Comparison of ENCODE assay signal across 8 cellular contexts in genomic region chr1:8510041-8510823, GRCh38.
DNase-seq lines count a peak whose midpoint lies in the region; ATAC-seq, FAIRE-seq and TF ChIP-seq lines count a peak whose summit lies in the region.

No MANE protein-coding gene starts in this region.

- H3K4me2 ChIP-seq in HepG2 (ENCODE audit: low read depth, low read length): no peak overlapping the region

- FAIRE-seq in HepG2 (lab: Jason Lieb, UNC): no peak

- H3K27me3 ChIP-seq in BJ (ENCODE audit: control insufficient read depth, insufficient read depth, low read length) (no peaks in the 10 kb centered on the region), testis (no peaks in the 10 kb centered on the region), HepG2 (ENCODE audit: control insufficient read depth in 1 of 2, insufficient read depth in 2 of 2, low read length in 2 of 2) (no peaks in the 10 kb centered on the region)
- no peaks in the 10 kb centered on the region for H3K27me3 ChIP-seq in naive thymus-derived CD4-positive, alpha-beta T cell (ENCODE audit: control insufficient read depth in 2 of 2, insufficient read depth in 2 of 2, low read length in 2 of 2)

- 31 to 40% methylated on average over 9 of the region's 9 CpGs for WGBS in testis, 2 donors
- 98% methylated on average over 9 of the region's 9 CpGs for WGBS in HepG2 (ENCODE audit: low lambda C conversion rate)

- H3K27ac ChIP-seq in coronary artery: peak overlapping the region; percentile 70 to 86
- peak overlapping the region; percentile 77 for H3K27ac ChIP-seq in naive thymus-derived CD4-positive, alpha-beta T cell (ENCODE audit: low read depth, low read length)
- peak overlapping the region; percentile 66 to 80 for H3K27ac ChIP-seq in testis
- no peak overlapping the region for H3K27ac ChIP-seq in HepG2 (ENCODE audit: extremely low read length, insufficient read depth, low read length)

- H3K9me3 ChIP-seq in naive thymus-derived CD4-positive, alpha-beta T cell (ENCODE audit: control insufficient read depth in 2 of 3, low read length in 3 of 3): no peaks in the 10 kb centered on the region
- no peaks in the 10 kb centered on the region for H3K9me3 ChIP-seq in testis
- H3K9me3 ChIP-seq in HepG2 (ENCODE audit: low read length): no peaks in the 10 kb centered on the region

- no peak for TF ChIP-seq RAD21 in HepG2 (CRISPR knock-in tag; IDR thresholded peaks at IDR 0.05)

- peaks cover 30 to 81% (median 58%) of the 10 kb centered on the region in 7 donors for H3K4me1 Mint-ChIP-seq in naive thymus-derived CD4-positive, alpha-beta T cell

- H3K36me3 ChIP-seq in BJ (ENCODE audit: control insufficient read depth, insufficient read depth, low read length) (no peaks in the 10 kb centered on the region), testis (ENCODE audit: low read depth, missing control alignments) (no peaks in the 10 kb centered on the region), HepG2 (replicated peaks in 1 of 2; ENCODE audit: control insufficient read depth in 1 of 2, insufficient read depth in 2 of 2, low read length in 2 of 2) (peaks cover 14 to 50% of the 10 kb centered on the region in 2 experiments)
- H3K36me3 ChIP-seq in naive thymus-derived CD4-positive, alpha-beta T cell (ENCODE audit: control insufficient read depth in 2 of 3, insufficient read depth in 3 of 3, low read length in 3 of 3): peaks cover 0 to 11% (median 0%) of the 10 kb centered on the region in 3 experiments

- TF ChIP-seq CTCF in BJ (IDR thresholded peaks at IDR 0.05; ENCODE audit: insufficient read depth, low read depth, low read length) (no peak), coronary artery (IDR thresholded peaks at IDR 0.05) (no peak), testis (IDR thresholded peaks at IDR 0.05) (no peak), HepG2 (CRISPR knock-in tag; IDR thresholded peaks at IDR 0.05) (no peak)

- CTCF ChIA-PET in BJ (lab: Yijun Ruan, JAX) (interaction anchor here (0.6 to 2.0 kb wide), 4 partner anchors 12 to 229 kb away, joined by 3 to 5 read pairs (median 3); no protein-coding TSS in a partner anchor), HepG2 (lab: Yijun Ruan, JAX; ENCODE audit: low intra/inter-chr PET ratio, low total read pairs) (no interaction called here)
- CTCF ChIA-PET in naive thymus-derived CD4-positive, alpha-beta T cell (lab: Charles Lee): interaction anchor here (0.7 to 2.2 kb wide), 4 partner anchors 11 to 103 kb away, joined by 3 to 8 read pairs (median 4); no protein-coding TSS in a partner anchor

- no peak overlapping the region for H2AFZ ChIP-seq in HepG2 (ENCODE audit: low read length)

- peak; percentile 94 for ATAC-seq in naive thymus-derived CD4-positive, alpha-beta T cell
- ATAC-seq in HepG2: no peak
- ATAC-seq in HG03280 (IDR thresholded peaks at IDR 0.05; ENCODE audit: unreplicated experiment): no peak
- ATAC-seq in HG03108 (IDR thresholded peaks at IDR 0.05; ENCODE audit: unreplicated experiment): no peak

- H4K20me1 ChIP-seq in HepG2 (ENCODE audit: insufficient read depth, low read length): peaks cover 23% of the 10 kb centered on the region

- intact Hi-C loops in naive thymus-derived CD4-positive, alpha-beta T cell (cut with micrococcal nuclease): loop anchor here (1.0 to 2.0 kb wide), 2 partner anchors 15 to 85 kb away; no protein-coding TSS in a partner anchor
- intact Hi-C loops in testis (cut with DNase I; ENCODE audit: low total_unique reads) (no loop called here), HepG2 (cut with micrococcal nuclease; ENCODE audit: unreplicated experiment) (no loop called here)

- H3K9me3 Mint-ChIP-seq in naive thymus-derived CD4-positive, alpha-beta T cell: no peaks in the 10 kb centered on the region

- H3K4me3 ChIP-seq in BJ (ENCODE audit: low read depth, low read length) (peak overlapping the region; percentile 22), coronary artery (peak overlapping the region; percentile 58), testis (no peak overlapping the region), HepG2 (replicated peaks in 1 of 3; ENCODE audit: insufficient read depth in 1 of 3, low read depth in 2 of 3, low read length in 3 of 3) (no peak overlapping the region)
- H3K4me3 ChIP-seq in naive thymus-derived CD4-positive, alpha-beta T cell (ENCODE audit: low read length): peak overlapping the region; percentile 2

- H3K79me2 ChIP-seq in HepG2 (ENCODE audit: insufficient read depth, low read length): peaks cover 2% of the 10 kb centered on the region

- no peak for TF ChIP-seq EP300 in HepG2 (IDR thresholded peaks at IDR 0.05; ENCODE audit: low read depth in 2 of 2, low read length in 2 of 2)
- TF ChIP-seq EP300 in HepG2 (CRISPR knock-in tag; IDR thresholded peaks at IDR 0.05; ENCODE audit: borderline replicate concordance): no peak

- peaks cover 0 to 25% (median 15%) of the 10 kb centered on the region in 5 donors for H3K36me3 Mint-ChIP-seq in naive thymus-derived CD4-positive, alpha-beta T cell

- H3K4me3 Mint-ChIP-seq in naive thymus-derived CD4-positive, alpha-beta T cell: peak overlapping the region; percentile 59 to 87 (median 74)

- peak; percentile 94 for DNase-seq in BJ (ENCODE audit: low read depth)
- DNase-seq in T follicular helper cell (ENCODE audit: low read depth): peak; percentile 17
- DNase-seq in coronary artery (ENCODE audit: low spot score): no peak
- DNase-seq in naive thymus-derived CD4-positive, alpha-beta T cell: peak in 8 of 9 donors; percentile 55 to 88 (median 78)
- peak; percentile 38 for DNase-seq in testis
- DNase-seq in HepG2 (ENCODE audit: low spot score): no peak

- TF ChIP-seq POLR2A in testis (IDR thresholded peaks at IDR 0.05) (no peak), HepG2 (IDR thresholded peaks at IDR 0.05; ENCODE audit: insufficient read depth in 1 of 2, low read depth in 2 of 2, low read length in 2 of 2) (no peak)

- peaks cover 3 to 27% of the 10 kb centered on the region in 2 donors for H3K4me1 ChIP-seq in naive thymus-derived CD4-positive, alpha-beta T cell (ENCODE audit: control insufficient read depth in 2 of 2, insufficient read depth in 2 of 2, low read length in 2 of 2)
- H3K4me1 ChIP-seq in testis (peaks cover 10% of the 10 kb centered on the region), HepG2 (ENCODE audit: insufficient read depth, low read length) (no peaks in the 10 kb centered on the region)

- in situ Hi-C loops in HepG2 (cut with HindIII; ENCODE audit: extremely low pct_ligation_motif_present, low pct_unique_long_range_greater_than_20kb): no loop called here

- BruUV-seq in HepG2 (replicated peaks; lab: Mats Ljungman, UMichigan): no TSS peak

- no peak overlapping the region for H3K9ac ChIP-seq in HepG2 (ENCODE audit: insufficient read depth, low read depth, low read length)

- POLR2A ChIA-PET in BJ (lab: Charles Lee): interaction anchor here (0.6 to 0.7 kb wide), 3 partner anchors 12 to 310 kb away, joined by 3 to 26 read pairs (median 4); no protein-coding TSS in a partner anchor
- POLR2A ChIA-PET in naive thymus-derived CD4-positive, alpha-beta T cell (lab: Charles Lee): interaction anchor here (0.6 to 2.8 kb wide), 7 partner anchors 10 to 76 kb away, joined by 3 to 30 read pairs (median 4); no protein-coding TSS in a partner anchor
- POLR2A ChIA-PET in HepG2 (lab: Yijun Ruan, JAX): no interaction called here

- H3K27ac Mint-ChIP-seq in naive thymus-derived CD4-positive, alpha-beta T cell: peak overlapping the region; percentile 86 to 97 (median 91)

- H3K27me3 Mint-ChIP-seq in naive thymus-derived CD4-positive, alpha-beta T cell: no peaks in the 10 kb centered on the region

TF ChIP-seq in HepG2, 621 proteins besides CTCF, POLR2A, EP300 and RAD21:
- TF ChIP-seq ZFP82 (CRISPR knock-in tag; IDR thresholded peaks at IDR 0.05; ENCODE audit: borderline replicate concordance) (no peak), ZNF235 (CRISPR knock-in tag; IDR thresholded peaks at IDR 0.05; ENCODE audit: borderline replicate concordance) (no peak), ZNF747 (CRISPR knock-in tag; IDR thresholded peaks at IDR 0.05; ENCODE audit: borderline replicate concordance) (no peak), ZSCAN12 (CRISPR knock-in tag; IDR thresholded peaks at IDR 0.05) (no peak), CCDC6 (CRISPR knock-in tag; IDR thresholded peaks at IDR 0.05) (no peak), POLR2G (IDR thresholded peaks at IDR 0.05; ENCODE audit: low read depth, low read length) (no peak), JUND (CRISPR knock-in tag; IDR thresholded peaks at IDR 0.05) (no peak), ZNF598 (CRISPR knock-in tag; IDR thresholded peaks at IDR 0.05; ENCODE audit: borderline replicate concordance) (no peak), ZBTB43 (CRISPR knock-in tag; conservative IDR thresholded peaks at IDR 0.05) (no peak), ATM (IDR thresholded peaks at IDR 0.05; ENCODE audit: borderline replicate concordance) (no peak), BORCS8-MEF2B (CRISPR knock-in tag; IDR thresholded peaks at IDR 0.05) (no peak), FOXK2 (IDR thresholded peaks at IDR 0.05) (no peak), ZNF530 (CRISPR knock-in tag; IDR thresholded peaks at IDR 0.05; ENCODE audit: low read depth) (no peak), SNAPC2 (CRISPR knock-in tag; IDR thresholded peaks at IDR 0.05) (no peak), BRF2 (CRISPR knock-in tag; IDR thresholded peaks at IDR 0.05) (no peak), WIZ (CRISPR knock-in tag; IDR thresholded peaks at IDR 0.05) (no peak)
TF ChIP-seq in HepG2: peak in this region for 0.

Comparison
In these comparisons a context has a peak if more than half of its experiments do, and no peak if none do; other contexts are left out.
1. DNase-seq: peak in BJ (single experiment), T follicular helper cell (single experiment), naive thymus-derived CD4-positive, alpha-beta T cell (8 of 9) and testis (single experiment); none in coronary artery (single experiment) and HepG2 (single experiment).
2. H3K4me3 ChIP-seq: peak in BJ (single experiment), coronary artery (single experiment) and naive thymus-derived CD4-positive, alpha-beta T cell (single experiment); none in testis (0 of 2) and HepG2 (0 of 3).
3. intact Hi-C loops: an anchor here in naive thymus-derived CD4-positive, alpha-beta T cell (1.0 to 2.0 kb wide); none called in testis and HepG2.